In genomic region chr3:195226900-195227447, GRCh38 we compare ENCODE assay signal across 8 cellular contexts. TPM values are rescaled to one million over a fixed set of nuclear protein-coding genes. Genes with fewer than 3 reads are reported as not detected.
A peak's percentile ranks its signal among the peaks of the same experiment; 100 is the strongest.
DNase-seq lines count a peak whose midpoint lies in the region; ATAC-seq and TF ChIP-seq lines count a peak whose summit lies in the region.

No MANE protein-coding gene starts in this region.

- H3K79me2 ChIP-seq in DOHH2 (ENCODE audit: control insufficient read depth, low read length) = no peaks in the 10 kb centered on the region

- H3K4me1 ChIP-seq in DOHH2 (ENCODE audit: control insufficient read depth, low read length) = peaks cover 13% of the 10 kb centered on the region

- ATAC-seq in natural killer cell (peak in 2 of 3 donors; percentile 37 to 43), GM21381 (IDR thresholded peaks at IDR 0.05; ENCODE audit: unreplicated experiment) (no peak), GM21786 (IDR thresholded peaks at IDR 0.05; ENCODE audit: unreplicated experiment) (no peak)

- H3K36me3 Mint-ChIP-seq in natural killer cell = no peaks in the 10 kb centered on the region

- H3K36me3 ChIP-seq in DOHH2 (ENCODE audit: control insufficient read depth, low read length) = no peaks in the 10 kb centered on the region

- no peaks in the 10 kb centered on the region for H3K27me3 ChIP-seq in DOHH2 (ENCODE audit: control insufficient read depth, low read length)

- peak; percentile 48 to 62 for DNase-seq in dermis microvascular lymphatic vessel endothelial cell (ENCODE audit: low read depth in 2 of 2)
- no peak for DNase-seq in natural killer cell
- DNase-seq in anterior cingulate cortex (lab: John Stamatoyannopoulos, UW) = no peak
- DNase-seq in GM19240 (ENCODE audit: insufficient read length, low spot score) = no peak

- no peaks in the 10 kb centered on the region for H4K20me1 ChIP-seq in DOHH2 (ENCODE audit: control insufficient read depth, insufficient read depth, low read depth, low read length)

- H3K9me2 ChIP-seq in DOHH2 (replicated peaks; ENCODE audit: control insufficient read depth, low read length) = no peaks in the 10 kb centered on the region

- H3K4me2 ChIP-seq in DOHH2 (ENCODE audit: low read length) = no peak overlapping the region

- H3K4me1 Mint-ChIP-seq in natural killer cell = peaks cover 15 to 21% of the 10 kb centered on the region in 2 donors

- no peaks in the 10 kb centered on the region for H3K9me3 Mint-ChIP-seq in natural killer cell

- H3K27ac ChIP-seq in DOHH2 (ENCODE audit: low read depth, low read length) = no peak overlapping the region

- no peak overlapping the region for H3K4me3 ChIP-seq in DOHH2 (ENCODE audit: low read length)

- H3K27ac Mint-ChIP-seq in natural killer cell = no peak overlapping the region

- no peaks in the 10 kb centered on the region for H3F3A ChIP-seq in DOHH2 (ENCODE audit: control insufficient read depth, insufficient read depth)

- H3K9me3 ChIP-seq in DOHH2 (ENCODE audit: control insufficient read depth, insufficient read depth, low read length) = no peaks in the 10 kb centered on the region

- intact Hi-C loops in natural killer cell (cut with micrococcal nuclease) = no loop called here

- TF ChIP-seq CTCF in DOHH2 (IDR thresholded peaks at IDR 0.05; ENCODE audit: low read depth, low read length, poor library complexity, severe bottlenecking) = peak; percentile 49
- TF ChIP-seq CTCF in LNCAP (IDR thresholded peaks at IDR 0.05) = 0 out of 2 replicates have a peak, but pooled peaks have one; percentile 13
- no peak for TF ChIP-seq CTCF in natural killer cell (IDR thresholded peaks at IDR 0.05)

- H3K27me3 Mint-ChIP-seq in natural killer cell (ENCODE audit: low read depth in 2 of 2) = no peaks in the 10 kb centered on the region

- H3K4me3 Mint-ChIP-seq in natural killer cell = no peak overlapping the region

RNA-seq across cellular contexts. Expression of gene XXYLT1, which starts 44.0 kb away (rescaled TPM):
- total RNA-seq in dermis microvascular lymphatic vessel endothelial cell (19.0 and 26.9 TPM in 2 replicates), natural killer cell (10 to 100 TPM in 2 of 3 donors, 1 to 10 TPM in 1; 8.7 to 13.6 (median 10.2) TPM)

Comparison
In these comparisons a context has a peak if more than half of its experiments do, and no peak if none do; other contexts are left out.
1. DNase-seq: peak in dermis microvascular lymphatic vessel endothelial cell (2 of 2); none in natural killer cell (single experiment), anterior cingulate cortex (0 of 58) and GM19240 (single experiment).
2. ATAC-seq: peak in natural killer cell (2 of 3); none in GM21381 (single experiment) and GM21786 (single experiment).